5 cellular contexts compared by ENCODE assay signal in the genomic region with DNA sequence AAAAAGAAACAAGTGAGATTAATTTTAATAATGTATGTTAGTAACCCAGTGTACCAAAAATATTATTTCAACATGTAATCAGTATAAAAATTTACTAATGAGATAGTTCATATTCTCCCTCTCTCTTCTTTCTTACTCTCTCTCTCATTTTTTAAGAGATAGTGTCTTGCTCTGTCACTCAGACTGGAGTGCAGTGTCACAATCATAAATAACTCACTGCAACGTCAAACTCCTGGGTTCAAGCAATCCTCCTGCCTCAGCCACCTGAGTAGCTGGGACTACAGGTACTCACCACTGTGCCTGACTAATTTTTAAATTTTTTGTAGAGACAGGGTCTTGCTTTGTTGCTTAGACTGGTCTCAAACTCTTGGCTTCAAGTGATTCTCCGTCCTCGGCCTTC.
"Had no signal": no experiment of that assay in that cellular context is flagged by ENCODE, and none has a peak within 500 bp of the region (broad histone marks: within the 10 kb centered on the region; RNA-seq: fewer than 3 reads in every experiment).

No MANE protein-coding gene starts in this region.

- H3K4me3 ChIP-seq: GM12878 had no signal

- DNase-seq: GDM1, GF-D8 had no signal

- FAIRE-seq: GM12878, GM12891, GM19239 had no signal
